Comparison of ENCODE assay signal across 10 cellular contexts in genomic region chr12:122003646-122004611, GRCh38. TPM values are rescaled to one million over a fixed set of nuclear protein-coding genes. Genes with fewer than 3 reads are reported as not detected.
DNase-seq lines count a peak whose midpoint lies in the region; ATAC-seq and TF ChIP-seq lines count a peak whose summit lies in the region.
"Had no signal": no experiment of that assay in that cellular context is flagged by ENCODE, and none has a peak within 500 bp of the region (broad histone marks: within the 10 kb centered on the region; RNA-seq: fewer than 3 reads in every experiment).

No MANE protein-coding gene starts in this region.

- no peak for DNase-seq in activated T-cell treated with anti-CD3 and anti-CD28 coated beads, Interleukin-2, amount 50 U/mL, for 4 hours
- DNase-seq in activated T-cell treated with anti-CD3 and anti-CD28 coated beads, Interleukin-2, amount 50 U/mL, for 1 hour: no peak
- DNase-seq in OCI-M1 (lab: John Stamatoyannopoulos, UW) (peak; percentile 44), heart left ventricle (peak in 1 of 5 donors; percentile 47), NCI-H1092 (lab: John Stamatoyannopoulos, UW) (no peak), HAP-1 (ENCODE audit: low spot score in 2 of 2) (no peak)
- no peak for DNase-seq in stimulated activated CD4-positive, alpha-beta T cell treated with anti-CD3 and anti-CD28 coated beads, Interleukin-2, amount 100 ng/mL, for 24 hours
- DNase-seq: NCI-H226, small intestine had no signal

- peaks cover 8% of the 10 kb centered on the region for H3K27me3 Mint-ChIP-seq in activated T-cell treated with anti-CD3 and anti-CD28 coated beads, Interleukin-2, amount 50 U/mL, for 4 hours (ENCODE audit: low read depth)

- H3K36me3 Mint-ChIP-seq in activated T-cell treated with anti-CD3 and anti-CD28 coated beads, Interleukin-2, amount 50 U/mL, for 4 hours (ENCODE audit: insufficient read depth): peaks cover 2% of the 10 kb centered on the region

- H3K27me3 ChIP-seq in heart left ventricle (no peaks in the 10 kb centered on the region), HAP-1 (ENCODE audit: low read depth) (no peaks in the 10 kb centered on the region)

- intact Hi-C loops in heart left ventricle (cut with DNase I): no loop called here

- peaks cover 23% of the 10 kb centered on the region for H3K4me1 Mint-ChIP-seq in activated T-cell treated with anti-CD3 and anti-CD28 coated beads, Interleukin-2, amount 50 U/mL, for 4 hours (ENCODE audit: low read depth)

- peaks cover 4% of the 10 kb centered on the region for H3K9me3 Mint-ChIP-seq in activated T-cell treated with anti-CD3 and anti-CD28 coated beads, Interleukin-2, amount 50 U/mL, for 4 hours

- H3K4me3 ChIP-seq in heart left ventricle: no peak overlapping the region
- no peak overlapping the region for H3K4me3 ChIP-seq in urinary bladder (ENCODE audit: low read depth, low read length)
- H3K4me3 ChIP-seq in HAP-1: no peak overlapping the region

- in situ Hi-C loops in HAP-1 (cut with MboI; ENCODE audit: low sequenced_read_pairs): no loop called here

- 56 to 72% (median 62%) methylated on average over 24 to 28 of the region's 28 CpGs for WGBS in heart left ventricle, 4 donors
- 52% methylated on average over 28 of the region's 28 CpGs for WGBS in urinary bladder

- no peak overlapping the region for H3K4me3 Mint-ChIP-seq in activated T-cell treated with anti-CD3 and anti-CD28 coated beads, Interleukin-2, amount 50 U/mL, for 4 hours

- H3K4me1 ChIP-seq in heart left ventricle (peaks cover 0 to 21% (median 10%) of the 10 kb centered on the region in 12 donors), urinary bladder (ENCODE audit: insufficient read depth) (peaks cover 2% of the 10 kb centered on the region), HAP-1 (peaks cover 9% of the 10 kb centered on the region)

- H3K36me3 ChIP-seq in heart left ventricle (no peaks in the 10 kb centered on the region), urinary bladder (ENCODE audit: insufficient read depth) (no peaks in the 10 kb centered on the region), HAP-1 (replicated peaks) (no peaks in the 10 kb centered on the region)

- H3K27ac ChIP-seq in heart left ventricle (peak overlapping the region in 5 of 12 donors; percentile 30 to 64 (median 43)), urinary bladder (ENCODE audit: low read depth) (peak overlapping the region; percentile 54)

- peaks cover 0 to 9% (median 0%) of the 10 kb centered on the region in 12 donors for H3K9me3 ChIP-seq in heart left ventricle
- no peaks in the 10 kb centered on the region; the same call in 1 of the 2 replicates for H3K9me3 ChIP-seq in HAP-1

- no peak for TF ChIP-seq CTCF in heart left ventricle (IDR thresholded peaks at IDR 0.05)

- peak; percentile 32 to 76 for ATAC-seq in activated T-cell treated with anti-CD3 and anti-CD28 coated beads, Interleukin-2, amount 50 U/mL, for 4 hours
- peak in 3 of 4 donors; percentile 27 to 33 (median 31) for ATAC-seq in heart left ventricle

- TF ChIP-seq POLR2A in heart left ventricle (IDR thresholded peaks at IDR 0.05): no peak

RNA-seq across cellular contexts. Expression of gene BCL7A, which starts 17.8 kb away (rescaled TPM):
- total RNA-seq in activated T-cell treated with anti-CD3 and anti-CD28 coated beads, Interleukin-2, amount 50 U/mL, for 4 hours: 10 to 100 TPM in 1 of 3 donors, 1 to 10 TPM in 2; 8.9 to 10.6 (median 9.0) TPM
- total RNA-seq in heart left ventricle (10 to 100 TPM; 11.4 to 22.1 (median 14.3) TPM), urinary bladder (7.8 TPM)
- polyA plus RNA-seq in heart left ventricle (10 to 100 TPM in 1 of 2 donors, 1 to 10 TPM in 1; 4.0 to 14.4 TPM), urinary bladder (9.1 TPM)
